8 cellular contexts compared by ENCODE assay signal in the genomic region with DNA sequence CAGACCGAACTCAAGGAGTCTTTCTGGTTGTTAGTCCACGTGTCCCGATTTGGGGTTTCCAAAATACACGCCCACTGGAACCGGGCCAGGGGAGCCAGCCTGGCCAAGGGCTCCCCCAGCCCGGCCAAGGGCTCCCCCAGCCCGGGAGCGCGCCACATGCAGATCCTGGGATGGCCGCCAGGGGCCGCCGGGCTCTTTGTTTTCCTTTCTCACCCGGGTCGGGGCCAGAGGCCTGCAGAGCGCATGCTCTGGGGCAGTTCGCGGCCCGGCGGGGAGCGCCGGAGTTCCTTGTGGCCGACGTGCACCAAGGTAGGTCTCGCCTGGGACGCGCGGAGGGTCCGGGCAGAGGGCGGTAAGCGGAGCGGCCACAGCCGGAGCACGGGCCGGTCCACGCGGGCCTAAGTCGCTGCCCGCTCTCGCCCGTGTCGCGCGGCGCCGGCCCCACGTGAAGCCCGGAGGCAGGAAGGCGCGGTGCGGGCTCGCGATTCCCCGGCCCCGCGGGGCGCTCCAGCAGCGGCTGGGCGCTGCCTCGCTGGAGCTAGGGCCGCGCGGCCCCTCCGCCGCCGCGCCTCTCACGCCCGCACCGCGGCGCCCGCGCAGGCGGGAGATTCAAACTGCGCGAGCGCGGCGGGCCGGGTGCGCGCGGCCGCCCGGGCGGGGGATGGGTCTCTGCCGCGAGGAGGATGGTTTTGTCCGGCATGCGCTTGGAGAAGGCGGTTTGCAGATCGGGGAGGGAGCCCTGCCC. TPM values are rescaled to one million over a fixed set of nuclear protein-coding genes. Genes with fewer than 3 reads are reported as not detected.
A peak's percentile ranks its signal among the peaks of the same experiment; 100 is the strongest.
DNase-seq lines count a peak whose midpoint lies in the region; ATAC-seq, FAIRE-seq and TF ChIP-seq lines count a peak whose summit lies in the region.

No MANE protein-coding gene starts in this region.

- peak overlapping the region; percentile 89 for H3K4me2 ChIP-seq in keratinocyte (ENCODE audit: control insufficient read depth, extremely low read depth, insufficient read depth, low read depth, low read length)

- POLR2A ChIA-PET in WTC11 (lab: Charles Lee), result interaction anchor here (0.6 to 3.2 kb wide), 7 partner anchors 11 to 80 kb away, joined by 3 to 22 read pairs (median 5); partner anchors contain the start of gene TRNAU1AP

- peaks cover 4 to 11% of the 10 kb centered on the region in 2 experiments for H3K36me3 ChIP-seq in keratinocyte (ENCODE audit: control insufficient read depth in 2 of 2, extremely low read depth in 1 of 2, insufficient read depth in 2 of 2, low read length in 2 of 2)

- peak overlapping the region; percentile 87 for H3K27ac Mint-ChIP-seq in WTC11

- H3K27me3 ChIP-seq in keratinocyte (ENCODE audit: control insufficient read depth, extremely low read depth, insufficient read depth, low read length), result no peaks in the 10 kb centered on the region

- no peaks in the 10 kb centered on the region for H3K9me1 ChIP-seq in keratinocyte (ENCODE audit: control insufficient read depth, extremely low read depth, insufficient read depth, low read length)

- no peaks in the 10 kb centered on the region for H3K27me3 Mint-ChIP-seq in WTC11 (ENCODE audit: low read depth)

- DNase-seq in AG08395 (ENCODE audit: low spot score) (peak; percentile 96), NCI-H2171 (lab: John Stamatoyannopoulos, UW) (peak; percentile 86), WTC11 (ENCODE audit: low spot score) (peak; percentile 96), cardiac fibroblast (ENCODE audit: low read depth in 2 of 2) (peak; percentile 87 to 91), keratinocyte (ENCODE audit: low read depth, low spot score) (no peak)
- peak; percentile 87 to 95 (median 89) for DNase-seq in stimulated activated CD4-positive, alpha-beta T cell treated with anti-CD3 and anti-CD28 coated beads, Interleukin-12 subunit alpha, Interleukin-12 subunit beta, amount 100 ng/mL, for 48 hours (ENCODE audit: low read depth in 2 of 3, low spot score in 1 of 3)

- no peak for FAIRE-seq in keratinocyte (lab: Jason Lieb, UNC)

- peak overlapping the region; percentile 95 for H3K9ac ChIP-seq in keratinocyte (ENCODE audit: control insufficient read depth, extremely low read depth, insufficient read depth, low read length)

- H4K20me1 ChIP-seq in keratinocyte (ENCODE audit: control insufficient read depth, extremely low read depth, insufficient read depth, low read length), result peaks cover 3% of the 10 kb centered on the region

- H3K4me3 Mint-ChIP-seq in WTC11, result peak overlapping the region; percentile 80

- H3K4me3 ChIP-seq in cardiac fibroblast (replicated peaks in 1 of 2; ENCODE audit: low read depth in 2 of 2, low read length in 2 of 2) (peak overlapping the region; percentile 63 to 66), keratinocyte (ENCODE audit: control insufficient read depth in 2 of 3, extremely low read depth in 1 of 3, insufficient read depth in 2 of 3, low read depth in 1 of 3, low read length in 3 of 3) (peak overlapping the region; percentile 64 to 76 (median 73))

- dilution Hi-C loops in keratinocyte (cut with MboI; ENCODE audit: extremely low pct_ligation_motif_present, low sequenced_read_pairs), result no loop called here

- no peaks in the 10 kb centered on the region for H3K9me3 Mint-ChIP-seq in WTC11

- peak overlapping the region; percentile 88 for H3K27ac ChIP-seq in keratinocyte (ENCODE audit: control insufficient read depth, insufficient read depth, low read length)

- H3K79me2 ChIP-seq in keratinocyte (ENCODE audit: control insufficient read depth, insufficient read depth, low read length), result peaks cover 42% of the 10 kb centered on the region

- H3K4me1 ChIP-seq in keratinocyte (ENCODE audit: control insufficient read depth, extremely low read depth, insufficient read depth, low read length), result peaks cover 18% of the 10 kb centered on the region

- H3K9me3 ChIP-seq in keratinocyte (ENCODE audit: control insufficient read depth, low read depth, low read length), result no peaks in the 10 kb centered on the region

- H3K36me3 Mint-ChIP-seq in WTC11, result peaks cover 18% of the 10 kb centered on the region

- H3K4me1 Mint-ChIP-seq in WTC11, result peaks cover 44% of the 10 kb centered on the region

- CTCF ChIA-PET in WTC11 (lab: Charles Lee), result interaction anchor here (0.8 to 1.5 kb wide), 4 partner anchors 35 to 359 kb away, joined by 3 to 6 read pairs (median 4); partner anchors contain the start of genes TRNAU1AP and YTHDF2

- peak; percentile 99 for TF ChIP-seq CTCF in WTC11 (IDR thresholded peaks at IDR 0.05)
- TF ChIP-seq CTCF in cardiac fibroblast (IDR thresholded peaks at IDR 0.05; ENCODE audit: low read depth, low read length), result peak; percentile 88
- peak; percentile 76 to 99 (median 80) for TF ChIP-seq CTCF in keratinocyte (optimal IDR thresholded peaks at IDR 0.05 in 1 of 3, IDR thresholded peaks at IDR 0.05 in 1 of 3, conservative IDR thresholded peaks at IDR 0.05 in 1 of 3; ENCODE audit: extremely low read depth in 1 of 3, insufficient read depth in 2 of 3, low read length in 3 of 3)

- ATAC-seq in GM18861 (IDR thresholded peaks at IDR 0.05; ENCODE audit: unreplicated experiment) (peak; percentile 63), HG03095 (IDR thresholded peaks at IDR 0.05; ENCODE audit: unreplicated experiment) (peak; percentile 63), WTC11 (peak; percentile 40)

- H2AFZ ChIP-seq in keratinocyte (ENCODE audit: control insufficient read depth, low read length), result peak overlapping the region; percentile 66

TF ChIP-seq in WTC11, 78 proteins besides CTCF, POLR2A, EP300 and RAD21 (continues in another document):
- TF ChIP-seq, protein P1, sequence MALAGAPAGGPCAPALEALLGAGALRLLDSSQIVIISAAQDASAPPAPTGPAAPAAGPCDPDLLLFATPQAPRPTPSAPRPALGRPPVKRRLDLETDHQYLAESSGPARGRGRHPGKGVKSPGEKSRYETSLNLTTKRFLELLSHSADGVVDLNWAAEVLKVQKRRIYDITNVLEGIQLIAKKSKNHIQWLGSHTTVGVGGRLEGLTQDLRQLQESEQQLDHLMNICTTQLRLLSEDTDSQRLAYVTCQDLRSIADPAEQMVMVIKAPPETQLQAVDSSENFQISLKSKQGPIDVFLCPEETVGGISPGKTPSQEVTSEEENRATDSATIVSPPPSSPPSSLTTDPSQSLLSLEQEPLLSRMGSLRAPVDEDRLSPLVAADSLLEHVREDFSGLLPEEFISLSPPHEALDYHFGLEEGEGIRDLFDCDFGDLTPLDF (CRISPR knock-in tag; IDR thresholded peaks at IDR 0.05), result no peak
- TF ChIP-seq, protein P2, sequence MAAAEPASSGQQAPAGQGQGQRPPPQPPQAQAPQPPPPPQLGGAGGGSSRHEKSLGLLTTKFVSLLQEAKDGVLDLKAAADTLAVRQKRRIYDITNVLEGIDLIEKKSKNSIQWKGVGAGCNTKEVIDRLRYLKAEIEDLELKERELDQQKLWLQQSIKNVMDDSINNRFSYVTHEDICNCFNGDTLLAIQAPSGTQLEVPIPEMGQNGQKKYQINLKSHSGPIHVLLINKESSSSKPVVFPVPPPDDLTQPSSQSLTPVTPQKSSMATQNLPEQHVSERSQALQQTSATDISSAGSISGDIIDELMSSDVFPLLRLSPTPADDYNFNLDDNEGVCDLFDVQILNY (CRISPR knock-in tag; IDR thresholded peaks at IDR 0.05), result peak; percentile 64; the same call in 1 of the 2 replicates
- TF ChIP-seq KAT7 (CRISPR knock-in tag; IDR thresholded peaks at IDR 0.05; ENCODE audit: borderline replicate concordance) (no peak), ZNF317 (CRISPR knock-in tag; IDR thresholded peaks at IDR 0.05; ENCODE audit: borderline replicate concordance, low read depth) (no peak), CREM (CRISPR knock-in tag; IDR thresholded peaks at IDR 0.05) (no peak; the same call in 1 of the 2 replicates), ATF1 (CRISPR knock-in tag; IDR thresholded peaks at IDR 0.05) (no peak), ZNF512 (CRISPR knock-in tag; IDR thresholded peaks at IDR 0.05; ENCODE audit: borderline replicate concordance) (no peak), ZNF121 (CRISPR knock-in tag; IDR thresholded peaks at IDR 0.05) (no peak), ESRRA (CRISPR knock-in tag; IDR thresholded peaks at IDR 0.05; ENCODE audit: borderline replicate concordance) (no peak)
- TF ChIP-seq, protein P3, sequence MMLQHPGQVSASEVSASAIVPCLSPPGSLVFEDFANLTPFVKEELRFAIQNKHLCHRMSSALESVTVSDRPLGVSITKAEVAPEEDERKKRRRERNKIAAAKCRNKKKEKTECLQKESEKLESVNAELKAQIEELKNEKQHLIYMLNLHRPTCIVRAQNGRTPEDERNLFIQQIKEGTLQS (CRISPR knock-in tag; conservative IDR thresholded peaks at IDR 0.05), result no peak

RNA-seq across cellular contexts. Expression of gene RCC1, which starts 12.3 kb away (rescaled TPM):
- total RNA-seq in WTC11 (2021), result 93.2 to 103 TPM (median 98.2 TPM) in 3 replicates
- 23.8 to 45.8 TPM (median 38.6 TPM) in 3 replicates for polyA plus RNA-seq in keratinocyte
- polyA plus RNA-seq in keratinocyte (2011; ENCODE audit: low read depth), result 30.4 TPM
- 23.9 and 27.2 TPM in 2 replicates for polyA plus RNA-seq in keratinocyte (2011; cell fraction: cytosol; rRNA removed)
- polyA plus RNA-seq in keratinocyte (2011; cell fraction: nucleus; rRNA removed), result 28.8 and 29.7 TPM in 2 replicates
- 45.0 and 52.8 TPM in 2 replicates for polyA plus RNA-seq in keratinocyte (2012; ENCODE audit: low replicate concordance)
- 25.6 to 61.5 TPM (median 53.6 TPM) in 3 replicates for polyA minus RNA-seq in keratinocyte
- 31.5 TPM for polyA minus RNA-seq in keratinocyte (2011; cell fraction: cytosol; rRNA and poly(A)+ RNA removed)
- 16.9 and 20.2 TPM in 2 replicates for polyA minus RNA-seq in keratinocyte (2011; cell fraction: nucleus; rRNA and poly(A)+ RNA removed)

RNA-seq across cellular contexts. Expression of gene TRNAU1AP, which starts 34.7 kb away (rescaled TPM):
- total RNA-seq in WTC11 (2021), result 30.4 to 40.6 TPM (median 34.0 TPM) in 3 replicates
- 28.9 to 43.5 TPM (median 40.4 TPM) in 3 replicates for polyA plus RNA-seq in keratinocyte
- 20.9 TPM for polyA plus RNA-seq in keratinocyte (2011; ENCODE audit: low read depth)
- polyA plus RNA-seq in keratinocyte (2011; cell fraction: cytosol; rRNA removed), result 23.1 and 27.7 TPM in 2 replicates
- 33.8 and 34.5 TPM in 2 replicates for polyA plus RNA-seq in keratinocyte (2011; cell fraction: nucleus; rRNA removed)
- polyA plus RNA-seq in keratinocyte (2012; ENCODE audit: low replicate concordance), result 25.7 and 31.9 TPM in 2 replicates
- 10.1 to 19.9 TPM (median 11.8 TPM) in 3 replicates for polyA minus RNA-seq in keratinocyte
- polyA minus RNA-seq in keratinocyte (2011; cell fraction: cytosol; rRNA and poly(A)+ RNA removed), result 5.6 TPM
- polyA minus RNA-seq in keratinocyte (2011; cell fraction: nucleus; rRNA and poly(A)+ RNA removed), result 8.3 and 10.3 TPM in 2 replicates
